Comparison of ENCODE assay signal across 8 cellular contexts in the genomic region with DNA sequence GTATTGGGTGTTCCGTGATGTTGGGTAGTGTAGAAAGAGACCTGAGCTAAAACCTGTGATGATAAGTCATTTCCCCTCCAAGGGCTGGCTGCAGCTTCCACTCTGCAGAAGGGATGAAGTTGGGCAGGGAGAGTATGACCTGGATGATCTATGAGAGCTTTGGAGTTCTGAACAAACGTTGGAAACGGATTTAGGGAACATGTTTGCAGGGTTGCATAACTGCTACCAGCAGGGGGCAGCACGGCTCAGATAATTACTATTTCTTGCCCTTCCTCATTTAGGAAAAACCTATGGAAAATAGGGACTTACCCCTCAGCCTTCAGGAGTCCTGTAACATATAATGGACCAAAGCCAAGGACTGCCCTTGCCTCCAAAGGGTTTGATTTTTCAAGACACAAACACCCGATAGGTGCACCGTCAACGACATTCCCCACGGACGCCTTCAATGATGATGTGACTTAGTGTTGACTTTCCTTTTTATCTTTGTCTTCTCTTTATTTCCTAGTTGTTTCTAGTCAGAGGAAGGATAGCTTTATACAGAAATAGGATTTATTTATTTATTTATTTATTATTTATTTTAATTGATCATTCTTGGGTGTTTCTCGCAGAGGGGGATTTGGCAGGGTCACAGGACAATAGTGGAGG.
DNase-seq lines count a peak whose midpoint lies in the region; ATAC-seq and TF ChIP-seq lines count a peak whose summit lies in the region.

No MANE protein-coding gene starts in this region.

- ATAC-seq in omental fat pad (ENCODE audit: low FRiP score) (no peak), GM18858 (IDR thresholded peaks at IDR 0.05; ENCODE audit: unreplicated experiment) (no peak)

- TF ChIP-seq CTCF in fibroblast of pulmonary artery (IDR thresholded peaks at IDR 0.05; ENCODE audit: low read length, missing control alignments) = peak; percentile 77
- peak in 2 of 3 donors; percentile 76 to 84 for TF ChIP-seq CTCF in omental fat pad (IDR thresholded peaks at IDR 0.05)

- DNase-seq in NCI-H1417 (lab: John Stamatoyannopoulos, UW) (peak in 2 of 3 experiments; percentile 47 to 82), NCI-H1417 treated with DMSO at 0.1 percent for 48 hours (lab: John Stamatoyannopoulos, UW) (no peak), M059J (ENCODE audit: low read depth) (peak; percentile 53), fibroblast of pulmonary artery (ENCODE audit: low read depth) (peak; percentile 79), omental fat pad (ENCODE audit: low spot score) (peak; percentile 86)
- peak; percentile 2 to 17 for DNase-seq in activated CD4-positive, alpha-beta T cell treated with anti-CD3 and anti-CD28 coated beads, Interleukin-2, amount 50 U/mL, for 4 hours
- DNase-seq in stimulated activated naive CD4-positive, alpha-beta T cell treated with Interleukin-2 at 50 U/mL for 16 hours (lab: John Stamatoyannopoulos, UW) = no peak

- no peak overlapping the region for H3K4me3 ChIP-seq in fibroblast of pulmonary artery (replicated peaks; ENCODE audit: low read depth, low read length)

Comparison
In these comparisons a context has a peak if more than half of its experiments do, and no peak if none do; other contexts are left out.
1. DNase-seq: peak in NCI-H1417 (2 of 3), M059J (single experiment), activated CD4-positive, alpha-beta T cell treated with anti-CD3 and anti-CD28 coated beads, Interleukin-2, amount 50 U/mL, for 4 hours (2 of 2), fibroblast of pulmonary artery (single experiment) and omental fat pad (single experiment); none in NCI-H1417 treated with DMSO at 0.1 percent for 48 hours (single experiment) and stimulated activated naive CD4-positive, alpha-beta T cell treated with Interleukin-2 at 50 U/mL for 16 hours (single experiment).